17 cellular contexts compared by ENCODE assay signal in the genomic region with DNA sequence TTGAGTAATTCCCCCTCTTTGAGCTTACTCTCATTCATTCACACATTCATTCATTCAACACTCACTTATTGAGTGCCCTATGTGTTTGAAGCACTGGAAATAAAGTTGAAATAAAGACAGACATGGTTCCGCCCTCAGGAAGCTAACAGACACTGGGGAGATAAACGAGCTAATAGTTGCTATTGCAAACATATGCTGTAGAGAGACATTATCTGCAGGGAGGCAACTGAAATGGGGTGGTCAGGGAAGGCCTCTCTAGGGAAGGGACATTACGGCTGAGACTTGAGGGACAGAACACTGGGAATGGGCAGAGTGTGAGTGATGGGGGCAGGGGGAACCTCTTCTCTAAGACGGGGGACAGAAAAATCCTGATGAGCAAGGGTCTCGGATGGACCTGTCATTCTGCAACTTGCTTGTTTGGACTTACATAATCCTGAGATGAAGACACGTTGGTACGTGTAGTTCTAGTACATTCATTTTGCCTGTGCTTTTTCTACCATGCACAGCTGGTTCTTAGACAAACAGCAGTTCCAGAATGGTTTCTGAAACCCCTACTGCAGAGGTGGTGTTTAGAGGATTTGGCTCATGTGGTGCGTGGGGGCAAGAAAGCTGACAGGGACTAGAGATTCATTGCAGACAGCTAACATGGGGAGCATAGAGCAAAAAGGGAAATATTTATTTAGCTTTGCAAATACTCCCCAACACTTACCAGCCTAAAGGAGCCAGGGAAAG.
DNase-seq lines count a peak whose midpoint lies in the region; ATAC-seq and TF ChIP-seq lines count a peak whose summit lies in the region.
"Had no signal": no experiment of that assay in that cellular context is flagged by ENCODE, and none has a peak within 500 bp of the region (broad histone marks: within the 10 kb centered on the region; RNA-seq: fewer than 3 reads in every experiment).

No MANE protein-coding gene starts in this region.

- ATAC-seq in activated naive CD8-positive, alpha-beta T cell treated with anti-CD3 and anti-CD28 coated beads, Interleukin-2, amount 50 U/mL, for 24 hours, result no peak
- no peak for ATAC-seq in GM21381 (IDR thresholded peaks at IDR 0.05; ENCODE audit: unreplicated experiment)
- ATAC-seq: GM12878 had no signal

- peaks cover 9% of the 10 kb centered on the region for H3K4me1 ChIP-seq in HUES48 (ENCODE audit: control insufficient read depth, insufficient read depth, low read length)
- H3K4me1 ChIP-seq: SJCRH30, tibial artery had no signal

- H3K36me3 ChIP-seq in HUES48 (ENCODE audit: control insufficient read depth, insufficient read depth, low read length), result no peaks in the 10 kb centered on the region
- H3K36me3 ChIP-seq: SJCRH30, tibial artery had no signal

- H3K27ac ChIP-seq in HUES48 (ENCODE audit: low read depth, low read length), result no peak overlapping the region
- H3K27ac ChIP-seq: GM23248, SJCRH30, tibial artery had no signal

- H3K4me3 Mint-ChIP-seq in brain (peak overlapping the region in 2 of 5 experiments; percentile 1 to 9), nephron (peak overlapping the region; percentile 0 to 8 (median 0))
- no peak overlapping the region for H3K4me3 Mint-ChIP-seq in activated naive CD8-positive, alpha-beta T cell treated with anti-CD3 and anti-CD28 coated beads, Interleukin-2, amount 50 U/mL, for 24 hours

- DNase-seq in DMS 273 (lab: John Stamatoyannopoulos, UW; ENCODE audit: unreplicated experiment) (peak; percentile 50), SHP77 treated with DMSO at 0.1 percent for 48 hours (lab: John Stamatoyannopoulos, UW) (no peak), kidney glomerular epithelial cell (lab: John Stamatoyannopoulos, UW) (no peak)
- no peak for DNase-seq in activated naive CD8-positive, alpha-beta T cell treated with anti-CD3 and anti-CD28 coated beads, Interleukin-2, amount 50 U/mL, for 24 hours
- DNase-seq: activated CD4-positive, alpha-beta T cell treated with anti-CD3 and anti-CD28 coated beads for 4 hours; activated CD8-positive, alpha-beta memory T cell treated with anti-CD3 and anti-CD28 coated beads, Interleukin-2, amount 50 U/mL, for 4 hours; activated gamma-delta T cell; GM23248; NCI-H345; SJCRH30; T1000; tibial artery had no signal

- no peak overlapping the region for H3K9ac ChIP-seq in HUES48 (ENCODE audit: low read depth, low read length)
- H3K9ac ChIP-seq: GM23248 had no signal

- no peaks in the 10 kb centered on the region for H3K36me3 Mint-ChIP-seq in brain
- no peaks in the 10 kb centered on the region for H3K36me3 Mint-ChIP-seq in nephron (ENCODE audit: low read depth)
- H3K36me3 Mint-ChIP-seq in activated naive CD8-positive, alpha-beta T cell treated with anti-CD3 and anti-CD28 coated beads, Interleukin-2, amount 50 U/mL, for 24 hours (ENCODE audit: low read depth), result no peaks in the 10 kb centered on the region

- H3K4me3 ChIP-seq in HUES48 (ENCODE audit: low read depth, low read length), result peak overlapping the region; percentile 54; the same call in 1 of the 2 replicates
- H3K4me3 ChIP-seq: GM12878, GM23248, SJCRH30, tibial artery had no signal

- H3K27ac Mint-ChIP-seq in brain, result peak overlapping the region; percentile 13 to 93 (median 44)
- H3K27ac Mint-ChIP-seq in nephron, result peak overlapping the region in 2 of 3 experiments; percentile 22 to 24
- no peak overlapping the region for H3K27ac Mint-ChIP-seq in activated naive CD8-positive, alpha-beta T cell treated with anti-CD3 and anti-CD28 coated beads, Interleukin-2, amount 50 U/mL, for 24 hours

- H3K9me3 Mint-ChIP-seq in brain (peaks cover 0 to 4% (median 0%) of the 10 kb centered on the region in 5 experiments), nephron (no peaks in the 10 kb centered on the region)
- no peaks in the 10 kb centered on the region for H3K9me3 Mint-ChIP-seq in activated naive CD8-positive, alpha-beta T cell treated with anti-CD3 and anti-CD28 coated beads, Interleukin-2, amount 50 U/mL, for 24 hours

- TF ChIP-seq CTCF in brain (conservative IDR thresholded peaks at IDR 0.05), result no peak
- TF ChIP-seq CTCF in nephron (IDR thresholded peaks at IDR 0.05; ENCODE audit: unreplicated experiment in 3 of 3), result no peak

- no peaks in the 10 kb centered on the region for H3K9me3 ChIP-seq in HUES48 (ENCODE audit: control insufficient read depth, insufficient read depth, low read length)
- H3K9me3 ChIP-seq: SJCRH30, tibial artery had no signal

- peaks cover 6% of the 10 kb centered on the region for H3K27me3 Mint-ChIP-seq in brain
- H3K27me3 Mint-ChIP-seq in nephron (ENCODE audit: low read depth), result peaks cover 41% of the 10 kb centered on the region
- peaks cover 26% of the 10 kb centered on the region for H3K27me3 Mint-ChIP-seq in activated naive CD8-positive, alpha-beta T cell treated with anti-CD3 and anti-CD28 coated beads, Interleukin-2, amount 50 U/mL, for 24 hours

- H3K27me3 ChIP-seq in HUES48 (ENCODE audit: control insufficient read depth, insufficient read depth, low read length), result peaks cover 2% of the 10 kb centered on the region; the same call in 1 of the 2 replicates

- H3K4me1 Mint-ChIP-seq in brain (peaks cover 35% of the 10 kb centered on the region), nephron (peaks cover 17% of the 10 kb centered on the region)
- no peaks in the 10 kb centered on the region for H3K4me1 Mint-ChIP-seq in activated naive CD8-positive, alpha-beta T cell treated with anti-CD3 and anti-CD28 coated beads, Interleukin-2, amount 50 U/mL, for 24 hours
